Comparison of ENCODE assay signal across 22 cellular contexts in genomic region chr1:247189981-247190798, GRCh38.
"Had no signal": no experiment of that assay in that cellular context is flagged by ENCODE, and none has a peak within 500 bp of the region (broad histone marks: within the 10 kb centered on the region; RNA-seq: fewer than 3 reads in every experiment).

No MANE protein-coding gene starts in this region.

- DNase-seq: activated CD4-positive, alpha-beta T cell treated with anti-CD3 and anti-CD28 coated beads for 36 hours; activated CD4-positive, alpha-beta T cell treated with anti-CD3 and anti-CD28 coated beads, Interleukin-2, amount 50 U/mL, for 48 hours; activated naive CD4-positive, alpha-beta T cell; activated naive CD8-positive, alpha-beta T cell treated with anti-CD3 and anti-CD28 coated beads for 36 hours; activated T-cell treated with anti-CD3 and anti-CD28 coated beads for 4 hours; amygdala; body of pancreas; caudate nucleus; dorsolateral prefrontal cortex; erythroblast; foreskin melanocyte; stimulated activated CD4-positive, alpha-beta T cell treated with anti-CD3 and anti-CD28 coated beads, Interleukin-4, amount 100 ng/mL, for 1 hour; stomach; testis; upper lobe of left lung had no signal

- H3K4me1 ChIP-seq: body of pancreas, parathyroid adenoma, stomach, testis, upper lobe of left lung had no signal

- H3K4me1 Mint-ChIP-seq: activated CD4-positive, alpha-beta T cell treated with anti-CD3 and anti-CD28 coated beads for 36 hours; mesothelial cell of epicardium; nephron; WTC11 had no signal

- H3K27me3 Mint-ChIP-seq: activated CD4-positive, alpha-beta T cell treated with anti-CD3 and anti-CD28 coated beads for 36 hours; activated naive CD8-positive, alpha-beta T cell treated with anti-CD3 and anti-CD28 coated beads for 36 hours had no signal

- H3K4me2 ChIP-seq: smooth muscle cell had no signal

- H3K4me3 Mint-ChIP-seq: activated CD4-positive, alpha-beta T cell treated with anti-CD3 and anti-CD28 coated beads for 36 hours; activated naive CD8-positive, alpha-beta T cell treated with anti-CD3 and anti-CD28 coated beads for 36 hours; mesothelial cell of epicardium; nephron; WTC11 had no signal

- H3K27me3 ChIP-seq: body of pancreas, dorsolateral prefrontal cortex, stomach, testis, upper lobe of left lung had no signal

- H3K9me3 ChIP-seq: testis had no signal

- H3K27ac ChIP-seq: body of pancreas, dorsolateral prefrontal cortex, parathyroid adenoma, stomach, testis, upper lobe of left lung had no signal

- H2AFZ ChIP-seq: parathyroid adenoma had no signal

- ATAC-seq: activated CD4-positive, alpha-beta T cell treated with anti-CD3 and anti-CD28 coated beads for 36 hours; body of pancreas; sciatic nerve; WTC11 had no signal

- H3K4me3 ChIP-seq: body of pancreas, dorsolateral prefrontal cortex, lung, smooth muscle cell, stomach, testis, upper lobe of left lung had no signal

- H3K27ac Mint-ChIP-seq: activated CD4-positive, alpha-beta T cell treated with anti-CD3 and anti-CD28 coated beads for 36 hours; activated naive CD8-positive, alpha-beta T cell treated with anti-CD3 and anti-CD28 coated beads for 36 hours; mesothelial cell of epicardium; nephron; WTC11 had no signal

- H3K79me2 ChIP-seq: parathyroid adenoma had no signal
